Comparison of ENCODE assay signal across 10 cellular contexts in the genomic region with DNA sequence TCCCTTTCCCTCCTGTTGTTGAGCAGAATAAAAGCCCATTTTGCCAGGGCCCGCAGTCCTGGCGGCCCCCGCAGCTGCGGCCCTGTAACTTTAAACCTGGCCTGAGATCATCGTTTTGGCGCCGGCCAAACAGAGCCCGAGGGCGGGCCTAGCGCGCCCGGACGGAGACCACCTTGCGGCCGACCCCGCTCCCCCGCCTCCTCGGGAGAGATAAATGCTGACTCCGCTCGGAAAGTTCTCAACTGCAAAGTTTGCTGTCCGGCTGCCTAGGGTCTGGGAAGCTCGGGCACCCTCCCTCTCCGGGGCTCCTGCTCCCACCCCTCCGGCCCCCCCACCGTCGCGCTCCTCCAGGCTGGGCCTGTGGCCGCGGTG. TPM values are rescaled to one million over a fixed set of nuclear protein-coding genes. Genes with fewer than 3 reads are reported as not detected.
DNase-seq lines count a peak whose midpoint lies in the region; ATAC-seq, FAIRE-seq and TF ChIP-seq lines count a peak whose summit lies in the region.
"Had no signal": no experiment of that assay in that cellular context is flagged by ENCODE, and none has a peak within 500 bp of the region (broad histone marks: within the 10 kb centered on the region; RNA-seq: fewer than 3 reads in every experiment).

PDPN (plus strand) TSS at position 241 of the 372 bp plus-strand sequence. CDS start 202 bp downstream, outside the sequence.

- H4K5ac ChIP-seq in H1 (ENCODE audit: insufficient read length, low read depth, low read length) = peak within 1 kb of the TSS; percentile 73

- H3K36me3 ChIP-seq in HUES6 (ENCODE audit: control insufficient read depth, insufficient read depth, low read length) (no peaks in the 10 kb centered on the region), H1 (ENCODE audit: control insufficient read depth in 2 of 4, insufficient read depth in 4 of 4, low read length in 3 of 4) (no peaks in the 10 kb centered on the region; a peak in 2 of 8 replicates), Karpas-422 (ENCODE audit: insufficient read depth, low read length) (no peaks in the 10 kb centered on the region)

- H2BK5ac ChIP-seq in H1 (ENCODE audit: low read depth, low read length) = peak within 1 kb of the TSS; percentile 49; the same call in 1 of the 2 replicates

- H3K27ac ChIP-seq in HUES6 (ENCODE audit: low read depth, low read length) = peak within 1 kb of the TSS; percentile 67
- H3K27ac ChIP-seq in H1 (ENCODE audit: low read depth, low read length) = peak within 1 kb of the TSS; percentile 52
- H3K27ac ChIP-seq in Karpas-422 (ENCODE audit: low read length) = no peak within 1 kb of the TSS

- no peak for ATAC-seq in left colon
- ATAC-seq in stimulated activated naive B cell treated with anti-CD40 and anti-IgM and Interleukin-4, amounts not matched to agents 10 μg/mL and 1 μg/mL and 100 μg/mL, for 72 hours (replicated peaks) = no peak

- no peak for TF ChIP-seq RAD21 in H1 (IDR thresholded peaks at IDR 0.05 in 1 of 2, conservative IDR thresholded peaks at IDR 0.05 in 1 of 2; ENCODE audit: low read depth in 2 of 2, low read length in 2 of 2)

- POLR2A ChIA-PET in H1 (lab: Charles Lee; ENCODE audit: partially characterized antibody) = interaction anchor here (0.8 to 4.4 kb wide), 7 partner anchors 10 to 72 kb away, joined by 3 to 31 read pairs (median 4); no protein-coding TSS in a partner anchor

- H3K79me2 ChIP-seq in H1 (ENCODE audit: control insufficient read depth in 1 of 2, insufficient read depth in 2 of 2, low read length in 2 of 2) (peaks cover 16 to 42% of the 10 kb centered on the region in 2 experiments), Karpas-422 (ENCODE audit: low read length) (no peaks in the 10 kb centered on the region)

- intact Hi-C loops in left colon (cut with DNase I, micrococcal nuclease) = no loop called here

- peak within 1 kb of the TSS; percentile 24 for H2BK120ac ChIP-seq in H1 (replicated peaks; ENCODE audit: low read depth, low read length)

- H2AFZ ChIP-seq in H1 (ENCODE audit: low read length) (peak within 1 kb of the TSS; percentile 55; the same call in 1 of the 2 replicates), Karpas-422 (ENCODE audit: low read length) (no peak within 1 kb of the TSS)

- 0 out of 2 replicates have a peak within 1 kb of the TSS, but pooled peaks have one; percentile 2 for H2AK5ac ChIP-seq in H1 (ENCODE audit: low read depth, low read length)

- H3K4me3 ChIP-seq in HUES6 (ENCODE audit: low read depth, low read length) (peak within 1 kb of the TSS; percentile 95), H1 (ENCODE audit: extremely low read depth in 1 of 4, insufficient read depth in 2 of 4, low read depth in 3 of 4, low read length in 4 of 4) (peak within 1 kb of the TSS; percentile 80 to 100 (median 88)), Karpas-422 (ENCODE audit: low read length) (no peak within 1 kb of the TSS)

- H3K23me2 ChIP-seq in H1 (ENCODE audit: low read depth, low read length) = peaks cover 15% of the 10 kb centered on the region; the same call in 1 of the 2 replicates

- peak within 1 kb of the TSS; percentile 79 for H3K9ac ChIP-seq in HUES6 (ENCODE audit: low read length)
- peak within 1 kb of the TSS; percentile 55 to 75 (median 71) for H3K9ac ChIP-seq in H1 (replicated peaks in 1 of 4; ENCODE audit: extremely low read depth in 1 of 4, low read depth in 3 of 4, low read length in 3 of 4)
- H3K9ac ChIP-seq in Karpas-422 (ENCODE audit: low read length) = no peak within 1 kb of the TSS

- H3K4me1 Mint-ChIP-seq in stimulated activated naive B cell treated with anti-CD40 and anti-IgM and Interleukin-4, amounts not matched to agents 10 μg/mL and 1 μg/mL and 100 μg/mL, for 72 hours = peaks cover 7 to 16% of the 10 kb centered on the region in 2 donors
- H3K4me1 Mint-ChIP-seq: activated naive CD8-positive, alpha-beta T cell treated with anti-CD3 and anti-CD28 coated beads, Interleukin-2, amount 50 U/mL, for 24 hours had no signal

- no peak for FAIRE-seq in H1 (lab: Jason Lieb, UNC)
- FAIRE-seq: G401.6 had no signal

- peak within 1 kb of the TSS; percentile 84 for H3K27ac Mint-ChIP-seq in stimulated activated naive B cell treated with anti-CD40 and anti-IgM and Interleukin-4, amounts not matched to agents 10 μg/mL and 1 μg/mL and 100 μg/mL, for 72 hours
- H3K27ac Mint-ChIP-seq: activated naive CD8-positive, alpha-beta T cell treated with anti-CD3 and anti-CD28 coated beads, Interleukin-2, amount 50 U/mL, for 24 hours had no signal

- H3K4me1 ChIP-seq in HUES6 (ENCODE audit: control insufficient read depth, insufficient read depth, low read length) (peaks cover 36% of the 10 kb centered on the region), H1 (replicated peaks in 1 of 4; ENCODE audit: control insufficient read depth in 3 of 4, insufficient read depth in 4 of 4, low read length in 3 of 4) (peaks cover 9 to 40% (median 29%) of the 10 kb centered on the region in 4 experiments), Karpas-422 (ENCODE audit: low read length) (no peaks in the 10 kb centered on the region)

- 0 out of 2 replicates have a peak, but pooled peaks cover 3% of the 10 kb centered on the region for H3K79me1 ChIP-seq in H1 (ENCODE audit: low read depth, low read length)

- peak within 1 kb of the TSS; percentile 55; the same call in 1 of the 2 replicates for H2BK20ac ChIP-seq in H1 (ENCODE audit: low read length)

- peak within 1 kb of the TSS; percentile 71 for H3K56ac ChIP-seq in H1 (replicated peaks; ENCODE audit: insufficient read length, low read depth, low read length)

- H3K4me3 Mint-ChIP-seq in stimulated activated naive B cell treated with anti-CD40 and anti-IgM and Interleukin-4, amounts not matched to agents 10 μg/mL and 1 μg/mL and 100 μg/mL, for 72 hours = no peak within 1 kb of the TSS
- H3K4me3 Mint-ChIP-seq: activated naive CD8-positive, alpha-beta T cell treated with anti-CD3 and anti-CD28 coated beads, Interleukin-2, amount 50 U/mL, for 24 hours had no signal

- H3K4me2 ChIP-seq in H1 (ENCODE audit: insufficient read depth in 1 of 2, low read depth in 2 of 2, low read length in 2 of 2) = peak within 1 kb of the TSS; percentile 87 to 95
- H3K4me2 ChIP-seq in Karpas-422 (ENCODE audit: low read depth, low read length, poor library complexity, severe bottlenecking) = no peak within 1 kb of the TSS

- TF ChIP-seq CTCF in H1 (IDR thresholded peaks at IDR 0.05; ENCODE audit: control extremely low read depth in 1 of 3, insufficient read depth in 1 of 3, low read depth in 1 of 3, low read length in 3 of 3) = no peak

- peak within 1 kb of the TSS; percentile 52 for H4K91ac ChIP-seq in H1 (replicated peaks; ENCODE audit: insufficient read length, low read length)

- H3K14ac ChIP-seq in H1 (ENCODE audit: insufficient read length) = peak within 1 kb of the TSS; percentile 5

- H3K4ac ChIP-seq in H1 (replicated peaks; ENCODE audit: insufficient read length, low read depth, low read length) = peak within 1 kb of the TSS; percentile 61

- peaks cover 0 to 2% of the 10 kb centered on the region in 2 experiments for H4K20me1 ChIP-seq in H1 (replicated peaks in 1 of 2; ENCODE audit: control insufficient read depth in 1 of 2, insufficient read depth in 2 of 2, low read length in 2 of 2)
- no peaks in the 10 kb centered on the region for H4K20me1 ChIP-seq in Karpas-422 (ENCODE audit: insufficient read depth, low read depth, low read length)

- CTCF ChIA-PET in H1 (lab: Charles Lee; ENCODE audit: partially characterized antibody) = interaction anchor here (1.2 to 6.2 kb wide), 3 partner anchors 12 to 230 kb away, joined by 3 to 27 read pairs (median 4); no protein-coding TSS in a partner anchor

- H4K8ac ChIP-seq in H1 (ENCODE audit: extremely low read depth, insufficient read depth, low read length) = peak within 1 kb of the TSS; percentile 74

- no peaks in the 10 kb centered on the region for H3K36me3 Mint-ChIP-seq in stimulated activated naive B cell treated with anti-CD40 and anti-IgM and Interleukin-4, amounts not matched to agents 10 μg/mL and 1 μg/mL and 100 μg/mL, for 72 hours

- H3K9me3 ChIP-seq in HUES6 (ENCODE audit: control insufficient read depth, insufficient read depth, low read depth, low read length) (no peaks in the 10 kb centered on the region), H1 (ENCODE audit: insufficient read depth in 2 of 2, low read depth in 1 of 2, low read length in 1 of 2) (no peaks in the 10 kb centered on the region), Karpas-422 (ENCODE audit: low read length) (no peaks in the 10 kb centered on the region)

- H2BK12ac ChIP-seq in H1 (ENCODE audit: low read depth, low read length) = peak within 1 kb of the TSS; percentile 64; the same call in 1 of the 2 replicates

- H2BK15ac ChIP-seq in H1 (ENCODE audit: low read length) = no peak within 1 kb of the TSS; the same call in 1 of the 2 replicates

- 2% methylated on average over 16 of the region's 29 CpGs; no CpG with 5 or more reads in 1 of the 2 experiments for WGBS in H1 (ENCODE audit: extremely low coverage in 1 of 2, insufficient coverage in 1 of 2, insufficient read length in 1 of 2, insufficient replicate concordance in 2 of 2, low coverage in 1 of 2, low lambda C conversion rate in 2 of 2, missing lambda C conversion rate in 1 of 2), 2 experiments

- H3K9me2 ChIP-seq in Karpas-422 (replicated peaks; ENCODE audit: insufficient read depth, low read length) = no peaks in the 10 kb centered on the region

- TF ChIP-seq POLR2A in H1 (IDR thresholded peaks at IDR 0.05; ENCODE audit: control extremely low read depth in 1 of 2, low read depth in 2 of 2, low read length in 2 of 2) = peak in 1 of 2 experiments; percentile 53; a peak in 2 of 3 replicates

- DNase-seq in H1 (ENCODE audit: low read depth in 1 of 2, low spot score in 2 of 2) = peak; percentile 39 to 85
- DNase-seq in left colon = peak; percentile 23 to 30
- DNase-seq in stimulated activated naive B cell treated with anti-CD40 and anti-IgM and Interleukin-4, amounts not matched to agents 10 μg/mL and 1 μg/mL and 100 μg/mL, for 72 hours = no peak
- DNase-seq in activated T-cell treated with anti-CD3 and anti-CD28 coated beads, Interleukin-2, amount 50 U/mL, for 1 hour = no peak
- no peak for DNase-seq in NCI-H510A (lab: John Stamatoyannopoulos, UW)
- no peak for DNase-seq in Karpas-422
- DNase-seq in NCI-H2081 (lab: John Stamatoyannopoulos, UW) = no peak
- DNase-seq: activated naive CD8-positive, alpha-beta T cell treated with anti-CD3 and anti-CD28 coated beads, Interleukin-2, amount 50 U/mL, for 24 hours had no signal

- TF ChIP-seq EP300 in H1 (IDR thresholded peaks at IDR 0.05; ENCODE audit: borderline replicate concordance in 1 of 2, low read depth in 2 of 2, low read length in 2 of 2) = no peak

- no peak within 1 kb of the TSS for H3K23ac ChIP-seq in H1 (ENCODE audit: insufficient read length)

- H3K18ac ChIP-seq in H1 (ENCODE audit: extremely low read depth, low read length) = peak within 1 kb of the TSS; percentile 84

- H3K9me3 Mint-ChIP-seq in stimulated activated naive B cell treated with anti-CD40 and anti-IgM and Interleukin-4, amounts not matched to agents 10 μg/mL and 1 μg/mL and 100 μg/mL, for 72 hours = no peaks in the 10 kb centered on the region
- H3K9me3 Mint-ChIP-seq: activated naive CD8-positive, alpha-beta T cell treated with anti-CD3 and anti-CD28 coated beads, Interleukin-2, amount 50 U/mL, for 24 hours had no signal

- H3K27me3 ChIP-seq in HUES6 (ENCODE audit: control insufficient read depth, insufficient read depth, low read length) (peaks cover 12% of the 10 kb centered on the region; the same call in 1 of the 2 replicates), H1 (replicated peaks in 1 of 4; ENCODE audit: control insufficient read depth in 3 of 4, extremely low read depth in 1 of 4, insufficient read depth in 3 of 4, low read length in 3 of 4) (peaks cover 0 to 3% (median 0%) of the 10 kb centered on the region in 4 experiments; a peak in 3 of 7 replicates), Karpas-422 (ENCODE audit: low read length) (no peaks in the 10 kb centered on the region)

- peaks cover 64 to 86% of the 10 kb centered on the region in 2 donors for H3K27me3 Mint-ChIP-seq in stimulated activated naive B cell treated with anti-CD40 and anti-IgM and Interleukin-4, amounts not matched to agents 10 μg/mL and 1 μg/mL and 100 μg/mL, for 72 hours

RNA-seq across cellular contexts. Expression of gene PDPN, which starts in this region (rescaled TPM):
- total RNA-seq in H1 (2021; fragmentation: NEBNext Ultra II Directional; extraction: Animal tissue kit (Norgen Biotek cat#: 25700)) = 169 and 182 TPM in 2 replicates
- polyA plus RNA-seq in H1 (2011; rRNA removed) = 44.7 and 49.7 TPM in 2 replicates
- 44.8 TPM for polyA plus RNA-seq in H1 (2011; cell fraction: cytosol; rRNA removed)
- polyA plus RNA-seq in H1 (2011; cell fraction: nucleus; rRNA removed) = 56.8 TPM
- 126 to 171 TPM (median 161 TPM) in 4 replicates for polyA plus RNA-seq in H1 (2012, experiment 1 of 2)
- polyA plus RNA-seq in H1 (2012, experiment 2 of 2) = 60.4 TPM
- 161 TPM for polyA plus RNA-seq in H1 (2013, experiment 1 of 2)
- polyA plus RNA-seq in H1 (2013, experiment 2 of 2) = 213 TPM
- polyA minus RNA-seq in H1 (2011; rRNA and poly(A)+ RNA removed) = 55.2 and 59.1 TPM in 2 replicates
- polyA minus RNA-seq in H1 (2011; cell fraction: cytosol; rRNA and poly(A)+ RNA removed) = 45.0 TPM
- polyA minus RNA-seq in H1 (2011; cell fraction: nucleus; rRNA and poly(A)+ RNA removed) = 38.2 TPM
- total RNA-seq in left colon = 1 to 10 TPM; 4.1 to 4.2 TPM
- not detected in 2 replicates for total RNA-seq in Karpas-422 (2014; rRNA removed; shearing (Covaris generic); ENCODE audit: low replicate concordance)

Comparison
In these comparisons a context has a peak if more than half of its experiments do, and no peak if none do; other contexts are left out.
1. RNA of gene PDPN (total RNA-seq): 169 to 182 TPM in H1; 4.1 to 4.2 TPM in left colon and not detected in Karpas-422; every median in the first group is over 10 times any median in the second.
2. DNase-seq: peak in H1 (2 of 2) and left colon (2 of 2); none in stimulated activated naive B cell treated with anti-CD40 and anti-IgM and Interleukin-4, amounts not matched to agents 10 μg/mL and 1 μg/mL and 100 μg/mL, for 72 hours (single experiment), activated T-cell treated with anti-CD3 and anti-CD28 coated beads, Interleukin-2, amount 50 U/mL, for 1 hour (single experiment), NCI-H510A (single experiment), Karpas-422 (single experiment) and NCI-H2081 (0 of 2).